8 cellular contexts compared by ENCODE assay signal in genomic region chr4:184168406-184169019, GRCh38. TPM values are rescaled to one million over a fixed set of nuclear protein-coding genes. Genes with fewer than 3 reads are reported as not detected.
DNase-seq lines count a peak whose midpoint lies in the region; ATAC-seq and TF ChIP-seq lines count a peak whose summit lies in the region.

No MANE protein-coding gene starts in this region.

- TF ChIP-seq CTCF in epithelial cell of esophagus (IDR thresholded peaks at IDR 0.05; ENCODE audit: insufficient read depth, low read depth, low read length, missing control alignments): peak; percentile 72

- DNase-seq in NCI-H2227 (lab: John Stamatoyannopoulos, UW; ENCODE audit: unreplicated experiment) (peak; percentile 48), NCI-H2227 treated with DMSO at 0.1 percent for 48 hours (lab: John Stamatoyannopoulos, UW) (no peak), NCI-H510A treated with DMSO at 0.1 percent for 48 hours (lab: John Stamatoyannopoulos, UW) (peak; percentile 49), epithelial cell of esophagus (ENCODE audit: low read depth) (peak; percentile 52), mucosa of gallbladder (ENCODE audit: low spot score) (peak; percentile 67)
- peak; percentile 4 for DNase-seq in activated CD8-positive, alpha-beta memory T cell treated with anti-CD3 and anti-CD28 coated beads, Interleukin-2, amount 50 U/mL, for 24 hours (ENCODE audit: extremely low read depth)
- DNase-seq in stimulated activated CD8-positive, alpha-beta memory T cell treated with anti-CD3 and anti-CD28 coated beads, Interleukin-7, amount 100 ng/mL, for 24 hours (ENCODE audit: low read depth): peak; percentile 28

- H3K4me3 ChIP-seq in epithelial cell of esophagus (ENCODE audit: low read length): no peak overlapping the region

- peak; percentile 86 for ATAC-seq in HG02884 (IDR thresholded peaks at IDR 0.05; ENCODE audit: unreplicated experiment)

RNA-seq across cellular contexts. Expression of gene ENPP6, which starts 49.2 kb away (rescaled TPM):
- 0.60 TPM for total RNA-seq in mucosa of gallbladder
